19 cellular contexts compared by ENCODE assay signal in genomic region chr3:171000281-171000680, GRCh38. TPM values are rescaled to one million over a fixed set of nuclear protein-coding genes. Genes with fewer than 3 reads are reported as not detected.
A peak's percentile ranks its signal among the peaks of the same experiment; 100 is the strongest.
DNase-seq lines count a peak whose midpoint lies in the region; ATAC-seq and TF ChIP-seq lines count a peak whose summit lies in the region.
"Had no signal": no experiment of that assay in that cellular context is flagged by ENCODE, and none has a peak within 500 bp of the region (broad histone marks: within the 10 kb centered on the region; RNA-seq: fewer than 3 reads in every experiment).

No MANE protein-coding gene starts in this region.

- H3K79me2 ChIP-seq in SK-N-SH (ENCODE audit: insufficient read depth): no peaks in the 10 kb centered on the region

- TF ChIP-seq CTCF in SK-N-SH (IDR thresholded peaks at IDR 0.05): no peak

- H3K36me3 ChIP-seq in SK-N-SH (replicated peaks in 1 of 2; ENCODE audit: control insufficient read depth in 1 of 2, insufficient read depth in 2 of 2, low read length in 1 of 2): no peaks in the 10 kb centered on the region
- H3K36me3 ChIP-seq: prostate gland had no signal

- no peak for ATAC-seq in HG03432 (IDR thresholded peaks at IDR 0.05; ENCODE audit: unreplicated experiment)
- no peak for ATAC-seq in HG03045 (IDR thresholded peaks at IDR 0.05; ENCODE audit: unreplicated experiment)
- ATAC-seq: activated T-cell treated with anti-CD3 and anti-CD28 coated beads, Interleukin-2, amount 50 U/mL, for 72 hours; stimulated activated naive CD8-positive, alpha-beta T cell treated with anti-CD3 and anti-CD28 coated beads, Interleukin-15, amount 100 ng/mL, for 72 hours had no signal

- no peak overlapping the region for H3K4me3 ChIP-seq in SK-N-SH (ENCODE audit: low read depth in 2 of 2, low read length in 1 of 2)
- H3K4me3 ChIP-seq: prostate gland had no signal

- no peaks in the 10 kb centered on the region for H4K20me1 ChIP-seq in SK-N-SH (ENCODE audit: insufficient read depth)

- peaks cover 5 to 52% of the 10 kb centered on the region in 2 experiments for H3K4me1 ChIP-seq in SK-N-SH (ENCODE audit: control insufficient read depth in 1 of 2, insufficient read depth in 2 of 2, low read depth in 1 of 2, low read length in 1 of 2)
- H3K4me1 ChIP-seq: prostate gland had no signal

- no peaks in the 10 kb centered on the region for H3K9me2 ChIP-seq in SK-N-SH

- 42% methylated on average over 4 of the region's 4 CpGs for WGBS in SK-N-SH (ENCODE audit: low lambda C conversion rate)

- no peaks in the 10 kb centered on the region for H3K9me3 ChIP-seq in SK-N-SH
- H3K9me3 ChIP-seq: prostate gland had no signal

- H3K9ac ChIP-seq in SK-N-SH: peak overlapping the region; percentile 2; the same call in 1 of the 2 replicates

- no peaks in the 10 kb centered on the region for H3K27me3 ChIP-seq in SK-N-SH (ENCODE audit: insufficient read depth)

- H3K27ac ChIP-seq in SK-N-SH (ENCODE audit: low read depth in 2 of 2, low read length in 1 of 2): peak overlapping the region; percentile 81 to 90
- H3K27ac ChIP-seq: prostate gland had no signal

- peak; percentile 19 for DNase-seq in HCEC 1CT
- no peak for DNase-seq in SK-N-SH
- peak; percentile 14 for DNase-seq in fibroblast of peridontal ligament (ENCODE audit: extremely low read depth)
- peak; percentile 16 for DNase-seq in superior temporal gyrus (ENCODE audit: extremely low spot score)
- no peak for DNase-seq in CD1c-positive myeloid dendritic cell (ENCODE audit: extremely low spot score)
- DNase-seq: activated T-cell treated with anti-CD3 and anti-CD28 coated beads, Interleukin-2, amount 50 U/mL, for 72 hours; endodermal cell; foreskin melanocyte; GDM1; midbrain; NCI-H1417 treated with DMSO at 0.1 percent for 48 hours; NCI-H69; stimulated activated CD4-positive, alpha-beta T cell treated with anti-CD3 and anti-CD28 coated beads, Interleukin-4, amount 100 ng/mL, for 1 hour; stimulated activated naive CD8-positive, alpha-beta T cell treated with anti-CD3 and anti-CD28 coated beads, Interleukin-15, amount 100 ng/mL, for 72 hours had no signal

- peak overlapping the region; percentile 46; the same call in 1 of the 2 replicates for H3K4me2 ChIP-seq in SK-N-SH

- POLR2A ChIA-PET in SK-N-SH (lab: Yijun Ruan, JAX): no interaction called here

- H3F3A ChIP-seq in SK-N-SH (replicated peaks; ENCODE audit: insufficient read depth): peaks cover 48% of the 10 kb centered on the region

- H2AFZ ChIP-seq in SK-N-SH (ENCODE audit: low read depth): peak overlapping the region; percentile 38

- CTCF ChIA-PET in SK-N-SH (lab: Yijun Ruan, JAX): no interaction called here

- TF ChIP-seq RAD21 in SK-N-SH (IDR thresholded peaks at IDR 0.05; ENCODE audit: low read length): no peak

- no peak for TF ChIP-seq EP300 in SK-N-SH (IDR thresholded peaks at IDR 0.05; ENCODE audit: borderline replicate concordance in 1 of 2, low read depth in 1 of 2, low read length in 1 of 2)

TF ChIP-seq in SK-N-SH, 30 proteins besides CTCF, POLR2A, EP300 and RAD21:
- TF ChIP-seq SMC3 (IDR thresholded peaks at IDR 0.05; ENCODE audit: low read depth, low read length) (no peak), RCOR1 (IDR thresholded peaks at IDR 0.05; ENCODE audit: low read length) (no peak), MAX (IDR thresholded peaks at IDR 0.05; ENCODE audit: low read depth) (no peak), JUND (IDR thresholded peaks at IDR 0.05) (no peak), PBX3 (IDR thresholded peaks at IDR 0.05) (no peak), TCF12 (IDR thresholded peaks at IDR 0.05) (no peak), YY1 (IDR thresholded peaks at IDR 0.05; ENCODE audit: low read depth) (no peak), ELF1 (IDR thresholded peaks at IDR 0.05) (no peak), GABPA (IDR thresholded peaks at IDR 0.05; ENCODE audit: low read depth) (no peak), GATA2 (CRISPR knock-in tag; IDR thresholded peaks at IDR 0.05) (no peak), FOSL2 (IDR thresholded peaks at IDR 0.05; ENCODE audit: borderline replicate concordance, low read depth) (no peak), ZBTB33 (IDR thresholded peaks at IDR 0.05; ENCODE audit: borderline replicate concordance, low read depth) (no peak), NFIC (IDR thresholded peaks at IDR 0.05; ENCODE audit: borderline replicate concordance) (no peak), CHD2 (IDR thresholded peaks at IDR 0.05; ENCODE audit: low read length, partially characterized antibody) (no peak), EZH2phosphoT487 (IDR thresholded peaks at IDR 0.05; ENCODE audit: borderline replicate concordance, low read depth) (no peak), IRF3 (IDR thresholded peaks at IDR 0.05; ENCODE audit: low read depth, low read length) (no peak), MEF2A (IDR thresholded peaks at IDR 0.05; ENCODE audit: borderline replicate concordance, low read depth) (no peak), RFX5 (IDR thresholded peaks at IDR 0.05; ENCODE audit: low read length) (no peak), FOXJ3 (CRISPR knock-in tag; IDR thresholded peaks at IDR 0.05) (no peak)

RNA-seq across cellular contexts. Expression of gene SLC2A2, which starts 26.2 kb away (rescaled TPM):
- 0.59 and 0.63 TPM in 2 replicates for polyA plus RNA-seq in SK-N-SH (2012; rRNA removed)
- 0.66 and 1.1 TPM in 2 replicates for polyA plus RNA-seq in SK-N-SH (2012; cell fraction: cytosol; rRNA removed)
- 0.31 and 0.74 TPM in 2 replicates for polyA plus RNA-seq in SK-N-SH (2012; cell fraction: nucleus; rRNA removed)
- polyA plus RNA-seq: BJ, neural cell had no signal

Comparison
In these comparisons a context has a peak if more than half of its experiments do, and no peak if none do; other contexts are left out.
1. DNase-seq: peak in HCEC 1CT (single experiment), fibroblast of peridontal ligament (single experiment) and superior temporal gyrus (single experiment); none in SK-N-SH (single experiment) and CD1c-positive myeloid dendritic cell (single experiment).